11 cellular contexts compared by ENCODE assay signal in the genomic region with DNA sequence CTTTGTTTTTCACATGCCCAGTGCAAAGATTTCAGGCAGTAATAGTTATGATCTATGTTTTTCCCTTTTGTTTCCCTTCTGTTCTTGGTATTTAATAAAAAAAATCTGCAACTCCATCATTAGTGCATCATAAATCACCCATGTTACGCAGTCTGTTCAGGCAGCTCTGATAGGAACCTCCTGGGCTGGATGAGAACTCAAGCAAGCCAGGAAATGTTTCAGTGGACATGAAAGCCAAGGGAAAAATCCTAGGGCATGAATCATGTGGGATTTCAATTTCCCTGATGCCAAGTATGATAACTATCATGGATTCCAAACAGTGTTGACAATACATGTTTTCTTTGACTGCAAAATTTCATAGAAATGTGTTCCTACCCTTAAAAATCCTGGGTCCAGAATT.
DNase-seq lines count a peak whose midpoint lies in the region; ATAC-seq and TF ChIP-seq lines count a peak whose summit lies in the region.
"Had no signal": no experiment of that assay in that cellular context is flagged by ENCODE, and none has a peak within 500 bp of the region (broad histone marks: within the 10 kb centered on the region; RNA-seq: fewer than 3 reads in every experiment).

No MANE protein-coding gene starts in this region.

- no peak overlapping the region for H3K27ac Mint-ChIP-seq in natural killer cell
- H3K27ac Mint-ChIP-seq: dendritic cell treated with granulocyte-macrophage colony-stimulating factor and Interleukin-4, amounts not matched to agents 40 ng/mL and 50 ng/mL, for 4 days; stimulated activated naive CD8-positive, alpha-beta T cell treated with anti-CD3 and anti-CD28 coated beads, Interleukin-15, Interleukin-2, amounts not matched to agents 100 ng/mL and 50 ng/mL, for 24 hours had no signal

- no peaks in the 10 kb centered on the region for H3K27me3 ChIP-seq in kidney epithelial cell (ENCODE audit: control insufficient read depth, insufficient read depth, low read length)
- no peaks in the 10 kb centered on the region for H3K27me3 ChIP-seq in tibial nerve
- H3K27me3 ChIP-seq in Peyer's patch, result no peaks in the 10 kb centered on the region

- H3K4me1 ChIP-seq in tibial nerve, result peaks cover 0 to 23% (median 9%) of the 10 kb centered on the region in 4 donors
- H3K4me1 ChIP-seq in Peyer's patch, result peaks cover 0 to 4% (median 0%) of the 10 kb centered on the region in 4 donors

- no peak for TF ChIP-seq CTCF in kidney epithelial cell (IDR thresholded peaks at IDR 0.05; ENCODE audit: insufficient read depth, low read length, poor library complexity, severe bottlenecking)
- no peak for TF ChIP-seq CTCF in tibial nerve (IDR thresholded peaks at IDR 0.05)
- TF ChIP-seq CTCF in Peyer's patch (IDR thresholded peaks at IDR 0.05), result no peak
- no peak for TF ChIP-seq CTCF in natural killer cell (IDR thresholded peaks at IDR 0.05)

- TF ChIP-seq EP300 in tibial nerve (IDR thresholded peaks at IDR 0.05), result peak in 1 of 2 donors; percentile 80

- no peaks in the 10 kb centered on the region for H3K4me1 Mint-ChIP-seq in natural killer cell

- peak overlapping the region in 3 of 4 donors; percentile 11 to 82 (median 80) for H3K27ac ChIP-seq in tibial nerve
- H3K27ac ChIP-seq in Peyer's patch, result peak overlapping the region in 2 of 4 donors; percentile 19 to 33

- H3K36me3 ChIP-seq in kidney epithelial cell (ENCODE audit: control insufficient read depth, insufficient read depth, low read length), result no peaks in the 10 kb centered on the region
- H3K36me3 ChIP-seq in tibial nerve, result no peaks in the 10 kb centered on the region
- H3K36me3 ChIP-seq in Peyer's patch, result no peaks in the 10 kb centered on the region

- DNase-seq in HS-5 (ENCODE audit: low read depth) (peak; percentile 99), dedifferentiated amniotic fluid mesenchymal stem cell (ENCODE audit: extremely low spot score) (peak; percentile 92), kidney epithelial cell (ENCODE audit: low read depth) (peak; percentile 56), tibial nerve (ENCODE audit: low spot score in 2 of 2) (peak in 1 of 2 donors; percentile 14), Peyer's patch (no peak), natural killer cell (no peak), HK-2 (ENCODE audit: unreplicated experiment) (no peak)
- DNase-seq: activated CD8-positive, alpha-beta memory T cell treated with anti-CD3 and anti-CD28 coated beads, Interleukin-2, amount 50 U/mL, for 48 hours had no signal

- H3K4me3 ChIP-seq in kidney epithelial cell (ENCODE audit: low read depth, low read length), result no peak overlapping the region
- H3K4me3 ChIP-seq in tibial nerve, result no peak overlapping the region
- H3K4me3 ChIP-seq in Peyer's patch, result no peak overlapping the region

- WGBS in tibial nerve, 2 donors, result 58 to 65% methylated on average over 1 of the region's 1 CpG

- H3K4me3 Mint-ChIP-seq in natural killer cell, result no peak overlapping the region
- H3K4me3 Mint-ChIP-seq: dendritic cell treated with granulocyte-macrophage colony-stimulating factor and Interleukin-4, amounts not matched to agents 40 ng/mL and 50 ng/mL, for 4 days; stimulated activated naive CD8-positive, alpha-beta T cell treated with anti-CD3 and anti-CD28 coated beads, Interleukin-15, Interleukin-2, amounts not matched to agents 100 ng/mL and 50 ng/mL, for 24 hours had no signal

- intact Hi-C loops in natural killer cell (cut with micrococcal nuclease), result no loop called here

- no peaks in the 10 kb centered on the region for H3K36me3 Mint-ChIP-seq in natural killer cell

- ATAC-seq in GM18517 (IDR thresholded peaks at IDR 0.05; ENCODE audit: unreplicated experiment) (no peak), natural killer cell (no peak)

- H3K27me3 Mint-ChIP-seq in natural killer cell (ENCODE audit: low read depth in 2 of 2), result no peaks in the 10 kb centered on the region
- H3K27me3 Mint-ChIP-seq: dendritic cell treated with granulocyte-macrophage colony-stimulating factor and Interleukin-4, amounts not matched to agents 40 ng/mL and 50 ng/mL, for 4 days; stimulated activated naive CD8-positive, alpha-beta T cell treated with anti-CD3 and anti-CD28 coated beads, Interleukin-15, Interleukin-2, amounts not matched to agents 100 ng/mL and 50 ng/mL, for 24 hours had no signal

- peaks cover 0 to 3% of the 10 kb centered on the region in 2 donors for H3K9me3 Mint-ChIP-seq in natural killer cell
- H3K9me3 Mint-ChIP-seq: dendritic cell treated with granulocyte-macrophage colony-stimulating factor and Interleukin-4, amounts not matched to agents 40 ng/mL and 50 ng/mL, for 4 days; stimulated activated naive CD8-positive, alpha-beta T cell treated with anti-CD3 and anti-CD28 coated beads, Interleukin-15, Interleukin-2, amounts not matched to agents 100 ng/mL and 50 ng/mL, for 24 hours had no signal

- H3K9me3 ChIP-seq in tibial nerve, result no peaks in the 10 kb centered on the region
- H3K9me3 ChIP-seq in Peyer's patch, result no peaks in the 10 kb centered on the region

- TF ChIP-seq POLR2A in tibial nerve (IDR thresholded peaks at IDR 0.05) (no peak), Peyer's patch (IDR thresholded peaks at IDR 0.05) (no peak)

Comparison
In these comparisons a context has a peak if more than half of its experiments do, and no peak if none do; other contexts are left out.
1. DNase-seq: peak in HS-5 (single experiment), dedifferentiated amniotic fluid mesenchymal stem cell (single experiment) and kidney epithelial cell (single experiment); none in Peyer's patch (0 of 3), natural killer cell (single experiment) and HK-2 (single experiment).